1 cellular context compared by ENCODE assay signal in genomic region chr6:157410088-157410487, GRCh38.
TF ChIP-seq lines count a peak whose summit lies in the region.

No MANE protein-coding gene starts in this region.

TF ChIP-seq in HepG2, 621 proteins besides CTCF, POLR2A, EP300 and RAD21 (continued from another document):
- TF ChIP-seq, protein P1, sequence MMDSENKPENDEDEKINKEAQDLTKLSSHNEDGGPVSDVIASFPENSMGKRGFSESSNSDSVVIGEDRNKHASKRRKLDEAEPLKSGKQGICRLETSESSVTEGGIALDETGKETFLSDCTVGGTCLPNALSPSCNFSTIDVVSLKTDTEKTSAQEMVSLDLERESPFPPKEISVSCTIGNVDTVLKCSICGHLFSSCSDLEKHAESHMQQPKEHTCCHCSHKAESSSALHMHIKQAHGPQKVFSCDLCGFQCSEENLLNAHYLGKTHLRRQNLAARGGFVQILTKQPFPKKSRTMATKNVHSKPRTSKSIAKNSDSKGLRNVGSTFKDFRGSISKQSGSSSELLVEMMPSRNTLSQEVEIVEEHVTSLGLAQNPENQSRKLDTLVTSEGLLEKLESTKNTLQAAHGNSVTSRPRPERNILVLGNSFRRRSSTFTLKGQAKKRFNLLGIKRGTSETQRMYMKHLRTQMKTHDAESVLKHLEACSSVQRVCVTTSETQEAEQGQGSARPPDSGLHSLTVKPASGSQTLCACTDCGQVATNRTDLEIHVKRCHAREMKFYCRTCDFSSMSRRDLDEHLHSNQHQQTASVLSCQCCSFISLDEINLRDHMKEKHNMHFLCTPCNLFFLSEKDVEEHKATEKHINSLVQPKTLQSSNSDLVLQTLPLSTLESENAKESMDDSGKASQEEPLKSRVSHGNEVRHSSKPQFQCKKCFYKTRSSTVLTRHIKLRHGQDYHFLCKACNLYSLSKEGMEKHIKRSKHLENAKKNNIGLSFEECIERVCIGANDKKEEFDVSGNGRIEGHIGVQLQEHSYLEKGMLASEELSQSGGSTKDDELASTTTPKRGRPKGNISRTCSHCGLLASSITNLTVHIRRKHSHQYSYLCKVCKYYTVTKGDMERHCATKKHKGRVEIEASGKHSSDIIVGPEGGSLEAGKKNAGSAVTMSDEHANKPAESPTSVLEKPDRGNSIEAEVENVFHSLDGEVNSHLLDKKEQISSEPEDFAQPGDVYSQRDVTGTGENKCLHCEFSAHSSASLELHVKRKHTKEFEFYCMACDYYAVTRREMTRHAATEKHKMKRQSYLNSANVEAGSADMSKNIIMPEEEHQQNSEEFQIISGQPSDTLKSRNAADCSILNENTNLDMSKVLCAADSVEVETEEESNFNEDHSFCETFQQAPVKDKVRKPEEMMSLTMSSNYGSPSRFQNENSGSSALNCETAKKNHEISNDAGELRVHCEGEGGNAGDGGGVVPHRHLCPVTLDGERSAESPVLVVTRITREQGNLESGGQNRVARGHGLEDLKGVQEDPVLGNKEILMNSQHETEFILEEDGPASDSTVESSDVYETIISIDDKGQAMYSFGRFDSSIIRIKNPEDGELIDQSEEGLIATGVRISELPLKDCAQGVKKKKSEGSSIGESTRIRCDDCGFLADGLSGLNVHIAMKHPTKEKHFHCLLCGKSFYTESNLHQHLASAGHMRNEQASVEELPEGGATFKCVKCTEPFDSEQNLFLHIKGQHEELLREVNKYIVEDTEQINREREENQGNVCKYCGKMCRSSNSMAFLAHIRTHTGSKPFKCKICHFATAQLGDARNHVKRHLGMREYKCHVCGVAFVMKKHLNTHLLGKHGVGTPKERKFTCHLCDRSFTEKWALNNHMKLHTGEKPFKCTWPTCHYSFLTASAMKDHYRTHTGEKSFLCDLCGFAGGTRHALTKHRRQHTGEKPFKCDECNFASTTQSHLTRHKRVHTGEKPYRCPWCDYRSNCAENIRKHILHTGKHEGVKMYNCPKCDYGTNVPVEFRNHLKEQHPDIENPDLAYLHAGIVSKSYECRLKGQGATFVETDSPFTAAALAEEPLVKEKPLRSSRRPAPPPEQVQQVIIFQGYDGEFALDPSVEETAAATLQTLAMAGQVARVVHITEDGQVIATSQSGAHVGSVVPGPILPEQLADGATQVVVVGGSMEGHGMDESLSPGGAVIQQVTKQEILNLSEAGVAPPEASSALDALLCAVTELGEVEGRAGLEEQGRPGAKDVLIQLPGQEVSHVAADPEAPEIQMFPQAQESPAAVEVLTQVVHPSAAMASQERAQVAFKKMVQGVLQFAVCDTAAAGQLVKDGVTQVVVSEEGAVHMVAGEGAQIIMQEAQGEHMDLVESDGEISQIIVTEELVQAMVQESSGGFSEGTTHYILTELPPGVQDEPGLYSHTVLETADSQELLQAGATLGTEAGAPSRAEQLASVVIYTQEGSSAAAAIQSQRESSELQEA (CRISPR knock-in tag; IDR thresholded peaks at IDR 0.05; ENCODE audit: not compliant biosample characterization): no peak
- TF ChIP-seq CBX2 (IDR thresholded peaks at IDR 0.05; ENCODE audit: low read depth, low read length) (no peak), CBX2 (CRISPR knock-in tag; IDR thresholded peaks at IDR 0.05; ENCODE audit: low read depth) (no peak), LBX2 (CRISPR knock-in tag; IDR thresholded peaks at IDR 0.05; ENCODE audit: borderline replicate concordance) (no peak), KLF9 (CRISPR knock-in tag; IDR thresholded peaks at IDR 0.05; ENCODE audit: low read depth) (no peak)
TF ChIP-seq in HepG2: peak in this region for 0.
